Comparison of ENCODE assay signal across 37 cellular contexts in the genomic region with DNA sequence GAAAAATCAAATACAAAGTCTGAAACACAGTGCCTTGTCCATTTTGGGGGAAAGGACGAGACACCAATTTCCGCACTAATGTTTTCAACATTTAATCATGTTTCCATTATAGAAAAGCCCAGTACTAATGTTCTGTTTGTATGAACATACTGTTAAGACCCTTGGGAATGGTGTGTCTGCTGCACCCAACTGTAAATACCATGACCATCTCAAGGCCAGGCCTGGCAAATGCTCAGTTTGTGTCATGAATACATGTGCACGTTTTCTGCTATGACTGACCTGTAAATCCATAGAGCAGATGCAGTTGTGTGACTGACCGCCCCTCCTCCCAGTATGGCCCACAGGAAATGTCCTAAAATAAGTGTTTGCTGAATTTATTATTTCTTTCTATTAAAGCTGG.
A peak's percentile ranks its signal among the peaks of the same experiment; 100 is the strongest.
DNase-seq lines count a peak whose midpoint lies in the region; ATAC-seq, FAIRE-seq and TF ChIP-seq lines count a peak whose summit lies in the region.
"Had no signal": no experiment of that assay in that cellular context is flagged by ENCODE, and none has a peak within 500 bp of the region (broad histone marks: within the 10 kb centered on the region; RNA-seq: fewer than 3 reads in every experiment).

No MANE protein-coding gene starts in this region.

- no peak overlapping the region for H3K4me3 Mint-ChIP-seq in progenitor cell of endocrine pancreas (ENCODE audit: low read depth)
- H3K4me3 Mint-ChIP-seq: B cell; CD14-positive monocyte; CD4-positive, alpha-beta memory T cell; CD4-positive, alpha-beta T cell; CD4-positive, CD25-positive, alpha-beta regulatory T cell; CD8-positive, alpha-beta memory T cell; CD8-positive, alpha-beta T cell had no signal

- in situ Hi-C loops in HepG2 (cut with HindIII; ENCODE audit: extremely low pct_ligation_motif_present, low pct_unique_long_range_greater_than_20kb), result no loop called here

- CTCF ChIA-PET in HepG2 (lab: Yijun Ruan, JAX; ENCODE audit: low intra/inter-chr PET ratio, low total read pairs), result no interaction called here

- no peak for TF ChIP-seq RAD21 in HepG2 (CRISPR knock-in tag; IDR thresholded peaks at IDR 0.05)

- peak overlapping the region; percentile 16 for H3K27ac Mint-ChIP-seq in progenitor cell of endocrine pancreas
- H3K27ac Mint-ChIP-seq: B cell; CD4-positive, alpha-beta memory T cell; CD4-positive, alpha-beta T cell; CD4-positive, CD25-positive, alpha-beta regulatory T cell; CD8-positive, alpha-beta memory T cell; CD8-positive, alpha-beta T cell had no signal

- DNase-seq in right atrium auricular region (ENCODE audit: low spot score) (peak; percentile 34), right cardiac atrium (no peak), HepG2 (ENCODE audit: low spot score) (no peak), right lobe of liver (no peak), coronary artery (ENCODE audit: low spot score) (peak; percentile 21), progenitor cell of endocrine pancreas (ENCODE audit: low spot score, unreplicated experiment) (no peak), NCI-H2029 treated with DMSO at 0.1 percent for 48 hours (lab: John Stamatoyannopoulos, UW) (no peak)
- DNase-seq: 8988T; ACHN; AML-193; BE2C; C1 segment of cervical spinal cord; Caco-2; Calu3; CD4-positive, alpha-beta memory T cell; CD4-positive, alpha-beta T cell; CD4-positive, CD25-positive, alpha-beta regulatory T cell; CD8-positive, alpha-beta memory T cell; COR-L47; DMS 273 treated with DMSO at 0.1 percent for 48 hours; DMS153; DMS53; DMS79; DMS79 treated with DMSO at 0.1 percent for 48 hours; DND-41; EL had no signal

- H3K79me2 ChIP-seq in HepG2 (ENCODE audit: insufficient read depth, low read length), result no peaks in the 10 kb centered on the region

- no peak for TF ChIP-seq CTCF in right atrium auricular region (IDR thresholded peaks at IDR 0.05)
- TF ChIP-seq CTCF in HepG2 (CRISPR knock-in tag; IDR thresholded peaks at IDR 0.05), result no peak
- no peak for TF ChIP-seq CTCF in right lobe of liver (IDR thresholded peaks at IDR 0.05)
- TF ChIP-seq CTCF in coronary artery (IDR thresholded peaks at IDR 0.05), result no peak
- no peak for TF ChIP-seq CTCF in progenitor cell of endocrine pancreas (IDR thresholded peaks at IDR 0.05; ENCODE audit: unreplicated experiment)

- H3K4me1 Mint-ChIP-seq in progenitor cell of endocrine pancreas (ENCODE audit: low read depth), result peaks cover 29% of the 10 kb centered on the region
- H3K4me1 Mint-ChIP-seq: B cell; CD14-positive monocyte; CD4-positive, alpha-beta memory T cell; CD4-positive, CD25-positive, alpha-beta regulatory T cell; CD8-positive, alpha-beta memory T cell had no signal

- 90% methylated on average over 4 of the region's 4 CpGs for WGBS in right cardiac atrium
- 94% methylated on average over 4 of the region's 4 CpGs for WGBS in HepG2 (ENCODE audit: low lambda C conversion rate)
- 86% methylated on average over 4 of the region's 4 CpGs for WGBS in right lobe of liver (ENCODE audit: insufficient coverage, low coverage, low lambda C conversion rate, missing lambda C conversion rate)

- peaks cover 0 to 44% of the 10 kb centered on the region in 2 donors for H3K4me1 ChIP-seq in right atrium auricular region
- peaks cover 24% of the 10 kb centered on the region for H3K4me1 ChIP-seq in right cardiac atrium (ENCODE audit: control insufficient read depth, insufficient read depth, low read length)
- no peaks in the 10 kb centered on the region for H3K4me1 ChIP-seq in HepG2 (ENCODE audit: insufficient read depth, low read length)
- no peaks in the 10 kb centered on the region for H3K4me1 ChIP-seq in right lobe of liver
- H3K4me1 ChIP-seq: A549, BE2C, Caco-2 had no signal

- H3K4me2 ChIP-seq in HepG2 (ENCODE audit: low read depth, low read length), result no peak overlapping the region
- H3K4me2 ChIP-seq: A549; BLaER1; BLaER1 treated with 17β-estradiol and CSF1 and Interleukin-3, amounts not matched to agents 10 nM and 100 nM had no signal

- no peak for ATAC-seq in right cardiac atrium
- no peak for ATAC-seq in HepG2
- no peak for ATAC-seq in right lobe of liver
- no peak for ATAC-seq in HG03280 (IDR thresholded peaks at IDR 0.05; ENCODE audit: unreplicated experiment)
- ATAC-seq: A549; CD8-positive, alpha-beta T cell had no signal

- BruUV-seq in HepG2 (replicated peaks; lab: Mats Ljungman, UMichigan), result no TSS peak

- no peak overlapping the region for H3K9ac ChIP-seq in HepG2 (ENCODE audit: insufficient read depth, low read depth, low read length)
- H3K9ac ChIP-seq: BLaER1; BLaER1 treated with 17β-estradiol and CSF1 and Interleukin-3, amounts not matched to agents 10 nM and 100 nM had no signal

- no peaks in the 10 kb centered on the region for H3K27me3 Mint-ChIP-seq in progenitor cell of endocrine pancreas
- H3K27me3 Mint-ChIP-seq: B cell; CD4-positive, alpha-beta T cell; CD8-positive, alpha-beta memory T cell had no signal

- intact Hi-C loops in right cardiac atrium (cut with DNase I), result no loop called here
- intact Hi-C loops in HepG2 (cut with micrococcal nuclease; ENCODE audit: unreplicated experiment), result no loop called here
- intact Hi-C loops in right lobe of liver (cut with DNase I), result no loop called here

- TF ChIP-seq EP300 in HepG2 (IDR thresholded peaks at IDR 0.05; ENCODE audit: low read depth in 2 of 2, low read length in 2 of 2), result no peak
- no peak for TF ChIP-seq EP300 in HepG2 (CRISPR knock-in tag; IDR thresholded peaks at IDR 0.05; ENCODE audit: borderline replicate concordance)

- H3K27ac ChIP-seq in right atrium auricular region (no peak overlapping the region), right cardiac atrium (ENCODE audit: low read length) (no peak overlapping the region), HepG2 (ENCODE audit: extremely low read length, insufficient read depth, low read length) (no peak overlapping the region), right lobe of liver (no peak overlapping the region), coronary artery (no peak overlapping the region)
- H3K27ac ChIP-seq: 22Rv1; A549; BLaER1; BLaER1 treated with 17β-estradiol and CSF1 and Interleukin-3, amounts not matched to agents 10 nM and 100 nM; C4-2B had no signal

- no peak for FAIRE-seq in HepG2 (lab: Jason Lieb, UNC)
- FAIRE-seq: A204.1, A549, D721Med had no signal

- H3K9me3 Mint-ChIP-seq in progenitor cell of endocrine pancreas (ENCODE audit: low read depth), result peaks cover 3% of the 10 kb centered on the region

- H3K9me3 ChIP-seq in right atrium auricular region (no peaks in the 10 kb centered on the region), right cardiac atrium (ENCODE audit: control insufficient read depth, low read length) (no peaks in the 10 kb centered on the region), HepG2 (ENCODE audit: low read length) (no peaks in the 10 kb centered on the region), right lobe of liver (no peaks in the 10 kb centered on the region)
- H3K9me3 ChIP-seq: A549, BE2C, Caco-2 had no signal

- POLR2A ChIA-PET in HepG2 (lab: Yijun Ruan, JAX), result no interaction called here

- H3K36me3 Mint-ChIP-seq in progenitor cell of endocrine pancreas (ENCODE audit: insufficient read depth), result peaks cover 31% of the 10 kb centered on the region
- H3K36me3 Mint-ChIP-seq: CD4-positive, alpha-beta memory T cell; CD4-positive, CD25-positive, alpha-beta regulatory T cell; CD8-positive, alpha-beta T cell had no signal

- TF ChIP-seq POLR2A in HepG2 (IDR thresholded peaks at IDR 0.05; ENCODE audit: insufficient read depth in 1 of 2, low read depth in 2 of 2, low read length in 2 of 2), result no peak
- TF ChIP-seq POLR2A in right lobe of liver (IDR thresholded peaks at IDR 0.05), result no peak

- 0 out of 2 replicates have a peak, but pooled peaks cover 10% of the 10 kb centered on the region for H4K20me1 ChIP-seq in HepG2 (ENCODE audit: insufficient read depth, low read length)
- H4K20me1 ChIP-seq: BLaER1 had no signal

- no peak overlapping the region for H3K4me3 ChIP-seq in right atrium auricular region
- H3K4me3 ChIP-seq in right cardiac atrium (ENCODE audit: low read length), result no peak overlapping the region
- no peak overlapping the region for H3K4me3 ChIP-seq in HepG2 (replicated peaks in 1 of 3; ENCODE audit: insufficient read depth in 1 of 3, low read depth in 2 of 3, low read length in 3 of 3)
- no peak overlapping the region for H3K4me3 ChIP-seq in right lobe of liver
- no peak overlapping the region for H3K4me3 ChIP-seq in coronary artery
- H3K4me3 ChIP-seq: A549; BLaER1; BLaER1 treated with 17β-estradiol and CSF1 and Interleukin-3, amounts not matched to agents 10 nM and 100 nM had no signal

- H2AFZ ChIP-seq in HepG2 (ENCODE audit: low read length), result no peak overlapping the region

- H3K36me3 ChIP-seq in right atrium auricular region (no peaks in the 10 kb centered on the region), HepG2 (replicated peaks in 1 of 2; ENCODE audit: control insufficient read depth in 1 of 2, insufficient read depth in 2 of 2, low read length in 2 of 2) (peaks cover 11 to 60% of the 10 kb centered on the region in 2 experiments), right lobe of liver (peaks cover 0 to 3% (median 0%) of the 10 kb centered on the region in 4 donors)
- H3K36me3 ChIP-seq: BE2C had no signal

- H3K27me3 ChIP-seq in right atrium auricular region (no peaks in the 10 kb centered on the region), right cardiac atrium (ENCODE audit: control insufficient read depth, insufficient read depth) (no peaks in the 10 kb centered on the region), HepG2 (ENCODE audit: control insufficient read depth in 1 of 2, insufficient read depth in 2 of 2, low read length in 2 of 2) (no peaks in the 10 kb centered on the region), right lobe of liver (no peaks in the 10 kb centered on the region)
- H3K27me3 ChIP-seq: BE2C; BLaER1; BLaER1 treated with 17β-estradiol and CSF1 and Interleukin-3, amounts not matched to agents 10 nM and 100 nM had no signal

Comparison
In these comparisons a context has a peak if more than half of its experiments do, and no peak if none do; other contexts are left out.
1. DNase-seq: peak in right atrium auricular region (single experiment) and coronary artery (single experiment); none in right cardiac atrium (0 of 3), HepG2 (single experiment), right lobe of liver (0 of 3), progenitor cell of endocrine pancreas (single experiment) and NCI-H2029 treated with DMSO at 0.1 percent for 48 hours (single experiment).